Comparison of ENCODE assay signal across 15 cellular contexts in genomic region chr17:32461498-32461852, GRCh38. TPM values are rescaled to one million over a fixed set of nuclear protein-coding genes. Genes with fewer than 3 reads are reported as not detected.
DNase-seq lines count a peak whose midpoint lies in the region; ATAC-seq, FAIRE-seq and TF ChIP-seq lines count a peak whose summit lies in the region.
"Had no signal": no experiment of that assay in that cellular context is flagged by ENCODE, and none has a peak within 500 bp of the region (broad histone marks: within the 10 kb centered on the region; RNA-seq: fewer than 3 reads in every experiment).

No MANE protein-coding gene starts in this region.

- DNase-seq in activated naive CD4-positive, alpha-beta T cell treated with anti-CD3 and anti-CD28 coated beads for 36 hours = no peak
- DNase-seq in activated naive CD4-positive, alpha-beta T cell (lab: John Stamatoyannopoulos, UW) = no peak
- DNase-seq in GM06990 (ENCODE audit: extremely low read depth, insufficient read length) (peak; percentile 31), D721Med (ENCODE audit: insufficient read length, low spot score) (no peak), NCI-H524 (lab: John Stamatoyannopoulos, UW) (no peak)
- DNase-seq in activated naive CD8-positive, alpha-beta T cell treated with anti-CD3 and anti-CD28 coated beads, Interleukin-2, amount 10 ng/mL, durations not matched to agents 7 days and 5 days = no peak
- DNase-seq in stimulated activated naive B cell treated with anti-CD40 and anti-IgM and Interleukin-4, amounts not matched to agents 10 μg/mL and 1 μg/mL and 100 μg/mL, for 72 hours = no peak
- DNase-seq: GOT3 had no signal

- CTCF ChIA-PET in activated naive CD4-positive, alpha-beta T cell treated with anti-CD3 and anti-CD28 coated beads for 36 hours (lab: Charles Lee) = interaction anchor here (0.6 to 5.7 kb wide), 30 partner anchors 9 to 1289 kb away, joined by 3 to 96 read pairs (median 4); partner anchors contain the start of genes MYO1D and PSMD11

- peaks cover 62% of the 10 kb centered on the region for H3K36me3 Mint-ChIP-seq in activated naive CD4-positive, alpha-beta T cell treated with anti-CD3 and anti-CD28 coated beads for 36 hours (ENCODE audit: low read depth)
- peaks cover 30% of the 10 kb centered on the region for H3K36me3 Mint-ChIP-seq in activated naive CD8-positive, alpha-beta T cell treated with anti-CD3 and anti-CD28 coated beads, Interleukin-2, amount 10 ng/mL, durations not matched to agents 7 days and 5 days
- H3K36me3 Mint-ChIP-seq in stimulated activated naive B cell treated with anti-CD40 and anti-IgM and Interleukin-4, amounts not matched to agents 10 μg/mL and 1 μg/mL and 100 μg/mL, for 72 hours = peaks cover 32 to 48% of the 10 kb centered on the region in 2 donors

- intact Hi-C loops in activated naive CD4-positive, alpha-beta T cell treated with anti-CD3 and anti-CD28 coated beads for 36 hours (cut with micrococcal nuclease) = loop anchor here (1.0 to 5.0 kb wide), 4 partner anchors 17 to 416 kb away; partner anchors contain the start of genes MYO1D and PSMD11

- ATAC-seq in activated naive CD8-positive, alpha-beta T cell treated with anti-CD3 and anti-CD28 coated beads, Interleukin-2, amount 10 ng/mL, durations not matched to agents 7 days and 5 days (ENCODE audit: low read depth) = peak; percentile 35
- ATAC-seq in stimulated activated naive B cell treated with anti-CD40 and anti-IgM and Interleukin-4, amounts not matched to agents 10 μg/mL and 1 μg/mL and 100 μg/mL, for 72 hours (replicated peaks) = peak; percentile 4 to 39
- ATAC-seq in HG02623 (IDR thresholded peaks at IDR 0.05; ENCODE audit: unreplicated experiment) = no peak

- H3K4me3 Mint-ChIP-seq in activated naive CD4-positive, alpha-beta T cell treated with anti-CD3 and anti-CD28 coated beads for 36 hours = no peak overlapping the region
- no peak overlapping the region for H3K4me3 Mint-ChIP-seq in activated naive CD8-positive, alpha-beta T cell treated with anti-CD3 and anti-CD28 coated beads, Interleukin-2, amount 10 ng/mL, durations not matched to agents 7 days and 5 days
- H3K4me3 Mint-ChIP-seq in stimulated activated naive B cell treated with anti-CD40 and anti-IgM and Interleukin-4, amounts not matched to agents 10 μg/mL and 1 μg/mL and 100 μg/mL, for 72 hours = no peak overlapping the region
- H3K4me3 Mint-ChIP-seq: central memory CD8-positive, alpha-beta T cell; neural crest cell had no signal

- peak overlapping the region; percentile 72 for H3K27ac Mint-ChIP-seq in activated naive CD4-positive, alpha-beta T cell treated with anti-CD3 and anti-CD28 coated beads for 36 hours
- H3K27ac Mint-ChIP-seq in activated naive CD8-positive, alpha-beta T cell treated with anti-CD3 and anti-CD28 coated beads, Interleukin-2, amount 10 ng/mL, durations not matched to agents 7 days and 5 days = no peak overlapping the region
- no peak overlapping the region for H3K27ac Mint-ChIP-seq in stimulated activated naive B cell treated with anti-CD40 and anti-IgM and Interleukin-4, amounts not matched to agents 10 μg/mL and 1 μg/mL and 100 μg/mL, for 72 hours

- no peak for TF ChIP-seq CTCF in GM06990 (IDR thresholded peaks at IDR 0.05; ENCODE audit: insufficient read depth, low read length, poor library complexity, severe bottlenecking)
- no peak for TF ChIP-seq CTCF in D721Med (IDR thresholded peaks at IDR 0.05; ENCODE audit: insufficient read depth, missing control alignments)

- POLR2A ChIA-PET in activated naive CD8-positive, alpha-beta T cell treated with anti-CD3 and anti-CD28 coated beads, Interleukin-2, amount 10 ng/mL, durations not matched to agents 7 days and 5 days (lab: Charles Lee) = no interaction called here

- peaks cover 19% of the 10 kb centered on the region for H3K36me3 ChIP-seq in GM06990 (ENCODE audit: control insufficient read depth, insufficient read depth, low read length)
- H3K36me3 ChIP-seq: prostate gland had no signal

- H3K27me3 ChIP-seq in GM06990 (replicated peaks; ENCODE audit: control insufficient read depth, insufficient read depth, low read length) = no peaks in the 10 kb centered on the region
- H3K27me3 ChIP-seq: ascending aorta, testis had no signal

- no peak for FAIRE-seq in D721Med (lab: Jason Lieb, UNC)
- FAIRE-seq: small intestine had no signal

- no peaks in the 10 kb centered on the region for H3K27me3 Mint-ChIP-seq in activated naive CD4-positive, alpha-beta T cell treated with anti-CD3 and anti-CD28 coated beads for 36 hours (ENCODE audit: low read depth)
- no peaks in the 10 kb centered on the region for H3K27me3 Mint-ChIP-seq in activated naive CD8-positive, alpha-beta T cell treated with anti-CD3 and anti-CD28 coated beads, Interleukin-2, amount 10 ng/mL, durations not matched to agents 7 days and 5 days
- no peaks in the 10 kb centered on the region for H3K27me3 Mint-ChIP-seq in stimulated activated naive B cell treated with anti-CD40 and anti-IgM and Interleukin-4, amounts not matched to agents 10 μg/mL and 1 μg/mL and 100 μg/mL, for 72 hours
- H3K27me3 Mint-ChIP-seq: central memory CD8-positive, alpha-beta T cell had no signal

- H3K9me3 Mint-ChIP-seq in activated naive CD4-positive, alpha-beta T cell treated with anti-CD3 and anti-CD28 coated beads for 36 hours = no peaks in the 10 kb centered on the region
- H3K9me3 Mint-ChIP-seq in activated naive CD8-positive, alpha-beta T cell treated with anti-CD3 and anti-CD28 coated beads, Interleukin-2, amount 10 ng/mL, durations not matched to agents 7 days and 5 days = no peaks in the 10 kb centered on the region
- no peaks in the 10 kb centered on the region for H3K9me3 Mint-ChIP-seq in stimulated activated naive B cell treated with anti-CD40 and anti-IgM and Interleukin-4, amounts not matched to agents 10 μg/mL and 1 μg/mL and 100 μg/mL, for 72 hours
- H3K9me3 Mint-ChIP-seq: central memory CD8-positive, alpha-beta T cell; neural crest cell had no signal

- H3K4me3 ChIP-seq in GM06990 (replicated peaks; ENCODE audit: low read depth, low read length) = no peak overlapping the region
- H3K4me3 ChIP-seq: ascending aorta, prostate gland, testis had no signal

- peaks cover 42% of the 10 kb centered on the region for H3K4me1 Mint-ChIP-seq in activated naive CD4-positive, alpha-beta T cell treated with anti-CD3 and anti-CD28 coated beads for 36 hours (ENCODE audit: low read depth)
- H3K4me1 Mint-ChIP-seq in activated naive CD8-positive, alpha-beta T cell treated with anti-CD3 and anti-CD28 coated beads, Interleukin-2, amount 10 ng/mL, durations not matched to agents 7 days and 5 days = peaks cover 26% of the 10 kb centered on the region
- H3K4me1 Mint-ChIP-seq in stimulated activated naive B cell treated with anti-CD40 and anti-IgM and Interleukin-4, amounts not matched to agents 10 μg/mL and 1 μg/mL and 100 μg/mL, for 72 hours = peaks cover 9 to 36% of the 10 kb centered on the region in 2 donors
- H3K4me1 Mint-ChIP-seq: neural crest cell had no signal

RNA-seq across cellular contexts. Expression of gene PSMD11, which starts 17.2 kb away (rescaled TPM):
- total RNA-seq in activated naive CD4-positive, alpha-beta T cell treated with anti-CD3 and anti-CD28 coated beads for 36 hours = 100 to 1,000 TPM; 132 to 145 TPM
- total RNA-seq in activated naive CD8-positive, alpha-beta T cell treated with anti-CD3 and anti-CD28 coated beads, Interleukin-2, amount 10 ng/mL, durations not matched to agents 7 days and 5 days = 10 to 100 TPM; 68.3 to 75.1 TPM

RNA-seq across cellular contexts. Expression of gene CDK5R1, which starts 25.3 kb away (rescaled TPM):
- 10 to 100 TPM; 50.6 to 52.1 TPM for total RNA-seq in activated naive CD4-positive, alpha-beta T cell treated with anti-CD3 and anti-CD28 coated beads for 36 hours
- total RNA-seq in activated naive CD8-positive, alpha-beta T cell treated with anti-CD3 and anti-CD28 coated beads, Interleukin-2, amount 10 ng/mL, durations not matched to agents 7 days and 5 days = 1 to 10 TPM; 8.1 to 8.4 TPM
- total RNA-seq: ascending aorta had no signal

Comparison
In these comparisons a context has a peak if more than half of its experiments do, and no peak if none do; other contexts are left out.
1. RNA of gene CDK5R1, which starts 25.3 kb away (total RNA-seq): 50.6 to 52.1 TPM in activated naive CD4-positive, alpha-beta T cell treated with anti-CD3 and anti-CD28 coated beads for 36 hours; 8.1 to 8.4 TPM in activated naive CD8-positive, alpha-beta T cell treated with anti-CD3 and anti-CD28 coated beads, Interleukin-2, amount 10 ng/mL, durations not matched to agents 7 days and 5 days; every median in the first group is over 4 times any median in the second.